ENCODE assay signal across 1 cellular context in genomic region chr3:114745322-114746240, GRCh38.
TF ChIP-seq lines count a peak whose summit lies in the region.

No MANE protein-coding gene starts in this region.

TF ChIP-seq in HCT116, 20 proteins besides CTCF, POLR2A, EP300 and RAD21 (continued from another document):
- TF ChIP-seq, protein P1, sequence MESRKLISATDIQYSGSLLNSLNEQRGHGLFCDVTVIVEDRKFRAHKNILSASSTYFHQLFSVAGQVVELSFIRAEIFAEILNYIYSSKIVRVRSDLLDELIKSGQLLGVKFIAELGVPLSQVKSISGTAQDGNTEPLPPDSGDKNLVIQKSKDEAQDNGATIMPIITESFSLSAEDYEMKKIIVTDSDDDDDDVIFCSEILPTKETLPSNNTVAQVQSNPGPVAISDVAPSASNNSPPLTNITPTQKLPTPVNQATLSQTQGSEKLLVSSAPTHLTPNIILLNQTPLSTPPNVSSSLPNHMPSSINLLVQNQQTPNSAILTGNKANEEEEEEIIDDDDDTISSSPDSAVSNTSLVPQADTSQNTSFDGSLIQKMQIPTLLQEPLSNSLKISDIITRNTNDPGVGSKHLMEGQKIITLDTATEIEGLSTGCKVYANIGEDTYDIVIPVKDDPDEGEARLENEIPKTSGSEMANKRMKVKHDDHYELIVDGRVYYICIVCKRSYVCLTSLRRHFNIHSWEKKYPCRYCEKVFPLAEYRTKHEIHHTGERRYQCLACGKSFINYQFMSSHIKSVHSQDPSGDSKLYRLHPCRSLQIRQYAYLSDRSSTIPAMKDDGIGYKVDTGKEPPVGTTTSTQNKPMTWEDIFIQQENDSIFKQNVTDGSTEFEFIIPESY (IDR thresholded peaks at IDR 0.05; ENCODE audit: extremely low read depth, insufficient replicate concordance, low read length), result no peak
- TF ChIP-seq SRF (IDR thresholded peaks at IDR 0.05; ENCODE audit: low read depth) (peak; percentile 9; the same call in 1 of the 2 replicates), ZNF274 (IDR thresholded peaks at IDR 0.05; ENCODE audit: low read depth, low read length) (no peak), EZH2 (IDR thresholded peaks at IDR 0.05) (no peak)
